ENCODE assay signal across 15 cellular contexts in the genomic region with DNA sequence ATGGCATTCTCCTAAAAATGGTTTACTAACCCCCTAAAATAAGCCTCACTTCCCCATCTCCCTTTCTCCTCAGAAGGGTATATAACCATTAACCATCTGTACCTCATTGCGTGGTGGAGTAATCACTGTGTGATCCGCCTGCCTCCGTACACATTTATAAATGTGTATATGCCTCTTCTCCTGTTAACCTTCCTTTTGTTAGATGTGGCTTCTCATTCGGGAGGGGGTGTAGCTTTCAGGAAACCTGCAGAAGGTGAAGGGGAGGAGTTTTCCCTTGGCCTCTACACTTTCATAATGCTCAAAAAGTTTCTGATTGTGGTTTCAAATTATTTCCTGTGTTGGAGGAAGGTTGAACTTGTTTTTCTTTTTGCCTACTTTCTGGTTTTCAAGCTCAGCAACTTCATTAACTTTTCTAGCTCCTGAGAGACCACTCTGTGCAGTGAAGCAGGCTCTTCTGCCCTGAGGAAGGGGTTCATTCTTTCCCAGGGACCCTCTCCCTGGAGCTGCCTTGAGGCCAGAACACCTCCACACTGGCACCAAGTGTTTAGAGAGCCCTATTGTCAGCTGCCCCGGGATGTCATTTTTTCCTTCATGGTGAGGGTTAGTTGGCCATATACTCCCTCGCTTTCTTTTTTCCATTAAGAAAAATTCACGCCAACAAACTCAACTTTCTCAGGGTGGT. TPM values are rescaled to one million over a fixed set of nuclear protein-coding genes. Genes with fewer than 3 reads are reported as not detected.
DNase-seq lines count a peak whose midpoint lies in the region; ATAC-seq and TF ChIP-seq lines count a peak whose summit lies in the region.
"Had no signal": no experiment of that assay in that cellular context is flagged by ENCODE, and none has a peak within 500 bp of the region (broad histone marks: within the 10 kb centered on the region; RNA-seq: fewer than 3 reads in every experiment).

No MANE protein-coding gene starts in this region.

- H3K27ac ChIP-seq in left ventricle myocardium inferior (replicated peaks) (peak overlapping the region; percentile 51), thymus (ENCODE audit: low read depth) (peak overlapping the region; percentile 88)
- H3K27ac ChIP-seq in effector memory CD4-positive, alpha-beta T cell (ENCODE audit: insufficient read depth, low read length, poor library complexity, severe bottlenecking) = peak overlapping the region; percentile 77
- H3K27ac ChIP-seq: thoracic aorta had no signal

- intact Hi-C loops in left ventricle myocardium inferior (cut with micrococcal nuclease) (no loop called here), Right ventricle myocardium inferior (cut with DNase I) (no loop called here)

- no peak for ATAC-seq in Right ventricle myocardium inferior
- ATAC-seq in GM19452 (IDR thresholded peaks at IDR 0.05; ENCODE audit: unreplicated experiment) = no peak

- H3K4me3 ChIP-seq in left ventricle myocardium inferior (no peak overlapping the region), thymus (ENCODE audit: low read length) (peak overlapping the region; percentile 11)
- peak overlapping the region; percentile 46 for H3K4me3 ChIP-seq in effector memory CD4-positive, alpha-beta T cell (ENCODE audit: insufficient read depth, low read depth, low read length, poor library complexity, severe bottlenecking)
- H3K4me3 ChIP-seq: thoracic aorta had no signal

- H3K27me3 ChIP-seq in left ventricle myocardium inferior (ENCODE audit: low read depth) = no peaks in the 10 kb centered on the region
- H3K27me3 ChIP-seq in effector memory CD4-positive, alpha-beta T cell (replicated peaks; ENCODE audit: control insufficient read depth, insufficient read depth, low read length, poor library complexity, severe bottlenecking) = no peaks in the 10 kb centered on the region
- H3K27me3 ChIP-seq in thymus (ENCODE audit: control insufficient read depth, insufficient read depth) = no peaks in the 10 kb centered on the region

- H3K4me1 ChIP-seq in left ventricle myocardium inferior (peaks cover 41% of the 10 kb centered on the region), thymus (ENCODE audit: control insufficient read depth, insufficient read depth, low read length) (peaks cover 14% of the 10 kb centered on the region)
- peaks cover 25% of the 10 kb centered on the region for H3K4me1 ChIP-seq in effector memory CD4-positive, alpha-beta T cell (ENCODE audit: control insufficient read depth, insufficient read depth, low read length, poor library complexity, severe bottlenecking)

- WGBS in thymus = 31% methylated on average over 7 of the region's 7 CpGs

- H3K9me3 ChIP-seq in left ventricle myocardium inferior (replicated peaks) = no peaks in the 10 kb centered on the region
- H3K9me3 ChIP-seq in effector memory CD4-positive, alpha-beta T cell (ENCODE audit: control insufficient read depth, low read length) = no peaks in the 10 kb centered on the region
- H3K9me3 ChIP-seq in thymus (ENCODE audit: control insufficient read depth) = no peaks in the 10 kb centered on the region
- H3K9me3 ChIP-seq: thoracic aorta had no signal

- TF ChIP-seq CTCF in left ventricle myocardium inferior (IDR thresholded peaks at IDR 0.05; ENCODE audit: borderline replicate concordance) = no peak

- H3K36me3 ChIP-seq in left ventricle myocardium inferior (no peaks in the 10 kb centered on the region), thymus (ENCODE audit: control insufficient read depth, insufficient read depth) (no peaks in the 10 kb centered on the region)
- no peaks in the 10 kb centered on the region for H3K36me3 ChIP-seq in effector memory CD4-positive, alpha-beta T cell (ENCODE audit: control insufficient read depth, insufficient read depth, low read length)
- H3K36me3 ChIP-seq: thoracic aorta had no signal

- no peak for DNase-seq in left ventricle myocardium inferior
- no peak for DNase-seq in Right ventricle myocardium inferior (ENCODE audit: missing footprints)
- DNase-seq in activated CD8-positive, alpha-beta memory T cell treated with anti-CD3 and anti-CD28 coated beads, Interleukin-2, amount 50 U/mL, for 4 hours = peak; percentile 42
- DNase-seq in effector memory CD4-positive, alpha-beta T cell = peak; percentile 17 to 45 (median 37)
- DNase-seq in OCI-M2 (lab: John Stamatoyannopoulos, UW; ENCODE audit: unreplicated experiment) = no peak
- DNase-seq in 8988T = no peak
- DNase-seq: ACHN, GF-D8, NCI-H524 treated with DMSO at 0.1 percent for 48 hours had no signal

RNA-seq across cellular contexts. Expression of a gene that starts 46.9 kb away (rescaled TPM):
- total RNA-seq in left ventricle myocardium inferior (4.8 TPM), Right ventricle myocardium inferior (5.9 TPM)
- polyA plus RNA-seq in thymus = 1.8 TPM
- total RNA-seq: MCF 10A, myocyte, SK-MEL-5 had no signal

Comparison
In these comparisons a context has a peak if more than half of its experiments do, and no peak if none do; other contexts are left out.
1. DNase-seq: peak in activated CD8-positive, alpha-beta memory T cell treated with anti-CD3 and anti-CD28 coated beads, Interleukin-2, amount 50 U/mL, for 4 hours (single experiment) and effector memory CD4-positive, alpha-beta T cell (3 of 3); none in left ventricle myocardium inferior (single experiment), Right ventricle myocardium inferior (single experiment), OCI-M2 (single experiment) and 8988T (single experiment).
2. Peak in every context shown above with its lines, with median percentiles within 50 percentile points of each other: H3K27ac ChIP-seq.